Comparison of ENCODE assay signal across 8 cellular contexts in genomic region chr2:61536086-61536722, GRCh38. TPM values are rescaled to one million over a fixed set of nuclear protein-coding genes. Genes with fewer than 3 reads are reported as not detected.
DNase-seq lines count a peak whose midpoint lies in the region; ATAC-seq and TF ChIP-seq lines count a peak whose summit lies in the region.

No MANE protein-coding gene starts in this region.

- peaks cover 38% of the 10 kb centered on the region for H3K36me3 Mint-ChIP-seq in brain

- 0% methylated on average over 16 to 20 of the region's 20 CpGs for WGBS in thyroid gland, 2 donors

- peaks cover 0 to 18% (median 7%) of the 10 kb centered on the region in 5 experiments for H3K9me3 Mint-ChIP-seq in brain

- peak overlapping the region; percentile 95 to 100 (median 98) for H3K4me3 Mint-ChIP-seq in brain

- no peak for TF ChIP-seq POLR2A in thyroid gland (IDR thresholded peaks at IDR 0.05)

- intact Hi-C loops in thyroid gland (cut with DNase I), result loop anchor here (10.0 kb wide), 1 partner anchor 61 kb away; the partner anchor contains the start of gene USP34

- H3K27ac Mint-ChIP-seq in brain, result peak overlapping the region; percentile 97 to 100 (median 98)

- H3K4me1 Mint-ChIP-seq in brain, result peaks cover 50% of the 10 kb centered on the region

- H3K27ac ChIP-seq in thyroid gland, result peak overlapping the region; percentile 68 to 100 (median 99)

- peak; percentile 35 for DNase-seq in NCI-H1092 (lab: John Stamatoyannopoulos, UW)
- DNase-seq in NCI-H1092 treated with DMSO at 0.1 percent for 48 hours (lab: John Stamatoyannopoulos, UW), result no peak
- peak; percentile 16 for DNase-seq in NCI-H748 (lab: John Stamatoyannopoulos, UW; ENCODE audit: unreplicated experiment)
- peak; percentile 97 for DNase-seq in left kidney (ENCODE audit: low read depth, low spot score)
- peak in 1 of 2 donors; percentile 89 for DNase-seq in thyroid gland

- H3K4me1 ChIP-seq in thyroid gland, result peaks cover 17 to 30% of the 10 kb centered on the region in 2 donors

- no peaks in the 10 kb centered on the region for H3K27me3 ChIP-seq in thyroid gland

- H3K4me3 ChIP-seq in thyroid gland (replicated peaks in 1 of 3), result peak overlapping the region; percentile 53 to 79 (median 59)

- H3K27me3 Mint-ChIP-seq in brain, result peaks cover 15% of the 10 kb centered on the region

- ATAC-seq in GM18858 (IDR thresholded peaks at IDR 0.05; ENCODE audit: unreplicated experiment) (no peak), GM21717 (IDR thresholded peaks at IDR 0.05; ENCODE audit: unreplicated experiment) (no peak)

- no peaks in the 10 kb centered on the region for H3K9me3 ChIP-seq in thyroid gland

- no peak for TF ChIP-seq CTCF in brain (conservative IDR thresholded peaks at IDR 0.05)
- no peak for TF ChIP-seq CTCF in thyroid gland (IDR thresholded peaks at IDR 0.05)

- no peaks in the 10 kb centered on the region for H3K36me3 ChIP-seq in thyroid gland

RNA-seq across cellular contexts. Expression of gene XPO1, which starts 2.0 kb away (rescaled TPM):
- polyA plus RNA-seq in brain (ENCODE audit: insufficient read depth, low read depth, low replicate concordance), result 47.3 TPM
- total RNA-seq in thyroid gland, result 100 to 1,000 TPM; 104 to 128 (median 118) TPM
